Comparison of ENCODE assay signal across 9 cellular contexts in the genomic region with DNA sequence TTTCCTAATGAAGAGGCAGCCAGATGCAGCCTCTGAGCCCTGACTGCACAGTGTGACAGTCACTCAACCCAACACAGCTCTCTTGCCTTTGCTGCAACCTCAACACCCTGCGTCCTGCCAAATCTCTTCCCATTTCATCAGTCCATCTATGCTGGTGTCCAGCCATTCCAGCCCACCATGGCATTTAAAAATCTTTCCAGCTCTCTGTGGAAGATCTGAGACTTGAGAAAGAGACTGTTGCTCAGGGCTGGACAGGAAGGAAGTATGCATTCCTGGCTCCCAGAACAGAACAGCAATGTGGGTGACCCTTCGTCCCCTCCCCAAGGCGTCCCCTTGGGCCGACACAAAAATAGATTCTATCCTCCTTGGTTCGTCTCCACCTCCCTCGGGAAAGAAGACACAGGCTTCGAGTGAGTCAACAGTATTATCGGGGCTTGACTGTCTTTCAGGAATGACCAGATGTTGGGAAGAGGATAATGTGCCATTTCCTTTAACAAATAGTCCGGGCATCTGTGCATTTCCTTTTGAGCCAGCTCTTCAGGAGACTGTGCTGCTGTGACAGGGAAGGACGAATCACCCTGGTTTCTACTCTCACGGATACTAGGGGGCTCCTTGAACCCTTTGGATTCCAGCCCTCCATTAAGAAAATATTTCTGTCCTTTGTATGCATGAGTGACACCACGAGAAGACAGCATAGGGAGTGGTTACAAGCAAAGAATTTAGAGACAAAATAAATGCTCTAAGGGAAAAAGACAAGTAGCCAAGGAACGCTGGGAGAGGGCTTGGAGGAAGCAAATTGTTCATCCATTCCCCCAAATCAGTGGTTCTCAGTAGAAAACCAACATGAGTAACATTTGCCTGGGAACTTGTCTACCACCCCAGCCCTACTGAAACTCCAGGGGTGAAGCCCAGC.
DNase-seq lines count a peak whose midpoint lies in the region; ATAC-seq and TF ChIP-seq lines count a peak whose summit lies in the region.
"Had no signal": no experiment of that assay in that cellular context is flagged by ENCODE, and none has a peak within 500 bp of the region (broad histone marks: within the 10 kb centered on the region; RNA-seq: fewer than 3 reads in every experiment).

No MANE protein-coding gene starts in this region.

- H3K27me3 ChIP-seq in HCT116 (ENCODE audit: insufficient read depth, low read length) (no peaks in the 10 kb centered on the region), adrenal gland (no peaks in the 10 kb centered on the region)

- BruUV-seq in HCT116 (replicated peaks; lab: Mats Ljungman, UMichigan) = no TSS peak

- H3K9ac ChIP-seq in HCT116 (ENCODE audit: low read length) = no peak overlapping the region

- WGBS in adrenal gland, 4 donors = 56 to 64% (median 59%) methylated on average over 13 of the region's 13 CpGs

- H3K36me3 ChIP-seq in HCT116 (ENCODE audit: control insufficient read depth in 1 of 2, insufficient read depth in 2 of 2, low read length in 2 of 2) = no peaks in the 10 kb centered on the region
- no peaks in the 10 kb centered on the region for H3K36me3 ChIP-seq in adrenal gland (replicated peaks in 1 of 2)

- TF ChIP-seq POLR2A in HCT116 (IDR thresholded peaks at IDR 0.05; ENCODE audit: borderline replicate concordance, extremely low read depth, insufficient read depth, insufficient read length) = no peak
- TF ChIP-seq POLR2A in adrenal gland (IDR thresholded peaks at IDR 0.05) = no peak

- POLR2A ChIA-PET in HCT116 (lab: Charles Lee) = no interaction called here

- no peak overlapping the region for H3K4me2 ChIP-seq in HCT116 (ENCODE audit: low read length)

- RAD21 ChIA-PET in HCT116 (lab: Charles Lee; ENCODE audit: low non-redundant PET in 1 of 2, low total read pairs in 2 of 2, uncharacterized antibody in 2 of 2, unreplicated experiment in 2 of 2) = interaction anchor here in 1 of 2 experiments (0.6 kb wide), 1 partner anchor 604 kb away, joined by 3 read pairs; no protein-coding TSS in a partner anchor

- H2AFZ ChIP-seq in HCT116 (ENCODE audit: low read depth, low read length, poor library complexity, severe bottlenecking) = peak overlapping the region; percentile 77

- TF ChIP-seq CTCF in HCT116 (IDR thresholded peaks at IDR 0.05 in 2 of 3, conservative IDR thresholded peaks at IDR 0.05 in 1 of 3; ENCODE audit: borderline replicate concordance in 1 of 3, insufficient read depth in 1 of 3, low read depth in 2 of 3, low read length in 2 of 3) = no peak
- no peak for TF ChIP-seq CTCF in adrenal gland (IDR thresholded peaks at IDR 0.05)

- no peaks in the 10 kb centered on the region for H3K79me2 ChIP-seq in HCT116 (ENCODE audit: insufficient read depth, low read length)

- no peak for DNase-seq in HCT116 (ENCODE audit: low read depth, low spot score)
- peak in 4 of 7 donors; percentile 17 to 63 (median 24) for DNase-seq in adrenal gland
- DNase-seq in hepatic stellate cell (ENCODE audit: low spot score) = peak; percentile 38
- peak; percentile 29 for DNase-seq in smooth muscle cell of the brain vasculature (ENCODE audit: low read depth, low spot score)
- DNase-seq in AG08396 (ENCODE audit: low spot score) = no peak
- DNase-seq: stimulated activated naive B cell treated with anti-CD40 and anti-IgM and Interleukin-4, amounts not matched to agents 10 μg/mL and 1 μg/mL and 100 μg/mL, for 72 hours had no signal

- no peaks in the 10 kb centered on the region for H3K9me2 ChIP-seq in HCT116 (ENCODE audit: insufficient read depth)

- TF ChIP-seq RAD21 in HCT116 (IDR thresholded peaks at IDR 0.05; ENCODE audit: low read depth) = no peak

- H3K4me1 ChIP-seq in HCT116 (ENCODE audit: control insufficient read depth in 1 of 2, insufficient read depth in 2 of 2, low read length in 2 of 2) (peaks cover 0 to 36% of the 10 kb centered on the region in 2 experiments; a peak in 3 of 4 replicates), adrenal gland (replicated peaks in 1 of 2) (peaks cover 3 to 14% of the 10 kb centered on the region in 2 donors)

- H3K4me3 ChIP-seq in HCT116 (replicated peaks in 1 of 2; ENCODE audit: low read depth in 1 of 2, low read length in 2 of 2) (no peak overlapping the region), adrenal gland (no peak overlapping the region)

- H3K9me3 ChIP-seq in HCT116 (ENCODE audit: control insufficient read depth in 1 of 2, insufficient read depth in 1 of 2, low read depth in 1 of 2, low read length in 2 of 2) = no peaks in the 10 kb centered on the region
- no peaks in the 10 kb centered on the region for H3K9me3 ChIP-seq in adrenal gland (replicated peaks in 1 of 3)

- ATAC-seq in HCT116 = no peak
- no peak for ATAC-seq in GM18907 (IDR thresholded peaks at IDR 0.05; ENCODE audit: unreplicated experiment)
- no peak for ATAC-seq in HG02759 (IDR thresholded peaks at IDR 0.05; ENCODE audit: unreplicated experiment)
- no peak for ATAC-seq in HG03521 (IDR thresholded peaks at IDR 0.05; ENCODE audit: unreplicated experiment)
- ATAC-seq: stimulated activated naive B cell treated with anti-CD40 and anti-IgM and Interleukin-4, amounts not matched to agents 10 μg/mL and 1 μg/mL and 100 μg/mL, for 72 hours had no signal

- intact Hi-C loops in HCT116 (cut with micrococcal nuclease) (loop anchor here (5.0 to 10.0 kb wide), 2 partner anchors 112 to 1005 kb away; a partner anchor contains a TSS), adrenal gland (cut with DNase I) (loop anchor here (10.0 kb wide), 3 partner anchors 115 to 515 kb away; a partner anchor contains a TSS)

- no peak overlapping the region for H3K27ac ChIP-seq in HCT116 (ENCODE audit: low read depth, low read length)
- H3K27ac ChIP-seq in adrenal gland = peak overlapping the region in 3 of 5 donors; percentile 39 to 85 (median 57)

- CTCF ChIA-PET in HCT116 (lab: Charles Lee) = no interaction called here

- H4K20me1 ChIP-seq in HCT116 (ENCODE audit: insufficient read depth) = no peaks in the 10 kb centered on the region

TF ChIP-seq in HCT116, 20 proteins besides CTCF, POLR2A, EP300 and RAD21:
- no peak for TF ChIP-seq ELF1 (IDR thresholded peaks at IDR 0.05; ENCODE audit: borderline replicate concordance, low read depth)
- TF ChIP-seq ZNF274 (IDR thresholded peaks at IDR 0.05; ENCODE audit: low read depth, low read length) = no peak
- no peak for TF ChIP-seq CBX3 (IDR thresholded peaks at IDR 0.05; ENCODE audit: low read depth)
- TF ChIP-seq EZH2phosphoT487 (IDR thresholded peaks at IDR 0.05; ENCODE audit: borderline replicate concordance) = no peak
- TF ChIP-seq CEBPB (IDR thresholded peaks at IDR 0.05; ENCODE audit: low read depth) = no peak
- no peak for TF ChIP-seq EZH2 (IDR thresholded peaks at IDR 0.05)
- TF ChIP-seq, protein P1, sequence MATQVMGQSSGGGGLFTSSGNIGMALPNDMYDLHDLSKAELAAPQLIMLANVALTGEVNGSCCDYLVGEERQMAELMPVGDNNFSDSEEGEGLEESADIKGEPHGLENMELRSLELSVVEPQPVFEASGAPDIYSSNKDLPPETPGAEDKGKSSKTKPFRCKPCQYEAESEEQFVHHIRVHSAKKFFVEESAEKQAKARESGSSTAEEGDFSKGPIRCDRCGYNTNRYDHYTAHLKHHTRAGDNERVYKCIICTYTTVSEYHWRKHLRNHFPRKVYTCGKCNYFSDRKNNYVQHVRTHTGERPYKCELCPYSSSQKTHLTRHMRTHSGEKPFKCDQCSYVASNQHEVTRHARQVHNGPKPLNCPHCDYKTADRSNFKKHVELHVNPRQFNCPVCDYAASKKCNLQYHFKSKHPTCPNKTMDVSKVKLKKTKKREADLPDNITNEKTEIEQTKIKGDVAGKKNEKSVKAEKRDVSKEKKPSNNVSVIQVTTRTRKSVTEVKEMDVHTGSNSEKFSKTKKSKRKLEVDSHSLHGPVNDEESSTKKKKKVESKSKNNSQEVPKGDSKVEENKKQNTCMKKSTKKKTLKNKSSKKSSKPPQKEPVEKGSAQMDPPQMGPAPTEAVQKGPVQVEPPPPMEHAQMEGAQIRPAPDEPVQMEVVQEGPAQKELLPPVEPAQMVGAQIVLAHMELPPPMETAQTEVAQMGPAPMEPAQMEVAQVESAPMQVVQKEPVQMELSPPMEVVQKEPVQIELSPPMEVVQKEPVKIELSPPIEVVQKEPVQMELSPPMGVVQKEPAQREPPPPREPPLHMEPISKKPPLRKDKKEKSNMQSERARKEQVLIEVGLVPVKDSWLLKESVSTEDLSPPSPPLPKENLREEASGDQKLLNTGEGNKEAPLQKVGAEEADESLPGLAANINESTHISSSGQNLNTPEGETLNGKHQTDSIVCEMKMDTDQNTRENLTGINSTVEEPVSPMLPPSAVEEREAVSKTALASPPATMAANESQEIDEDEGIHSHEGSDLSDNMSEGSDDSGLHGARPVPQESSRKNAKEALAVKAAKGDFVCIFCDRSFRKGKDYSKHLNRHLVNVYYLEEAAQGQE (IDR thresholded peaks at IDR 0.05; ENCODE audit: low read depth) = no peak
- no peak for TF ChIP-seq SP1 (IDR thresholded peaks at IDR 0.05; ENCODE audit: low read depth)
- no peak for TF ChIP-seq JUND (IDR thresholded peaks at IDR 0.05)

Comparison
In these comparisons a context has a peak if more than half of its experiments do, and no peak if none do; other contexts are left out.
1. DNase-seq: peak in adrenal gland (4 of 7), hepatic stellate cell (single experiment) and smooth muscle cell of the brain vasculature (single experiment); none in HCT116 (single experiment) and AG08396 (single experiment).